8 cellular contexts compared by ENCODE assay signal in genomic region chr3:126983276-126983652, GRCh38. TPM values are rescaled to one million over a fixed set of nuclear protein-coding genes. Genes with fewer than 3 reads are reported as not detected.
A peak's percentile ranks its signal among the peaks of the same experiment; 100 is the strongest.
DNase-seq lines count a peak whose midpoint lies in the region; TF ChIP-seq lines count a peak whose summit lies in the region.

No MANE protein-coding gene starts in this region.

- no peaks in the 10 kb centered on the region for H3K27me3 ChIP-seq in BJ (ENCODE audit: control insufficient read depth, insufficient read depth, low read length)

- peaks cover 7% of the 10 kb centered on the region; the same call in 1 of the 2 replicates for H3K4me1 ChIP-seq in HEK293 (ENCODE audit: control insufficient read depth, insufficient read depth, low read length)

- H3K9me3 ChIP-seq in HEK293 (ENCODE audit: control insufficient read depth, insufficient read depth, low read depth, low read length) = no peaks in the 10 kb centered on the region

- H3K27ac ChIP-seq in HEK293 (ENCODE audit: extremely low read depth, low read depth, low read length) = peak overlapping the region; percentile 51; the same call in 1 of the 2 replicates

- H3K4me3 ChIP-seq in BJ (ENCODE audit: low read depth, low read length) (peak overlapping the region; percentile 83), HEK293 (ENCODE audit: low read depth, low read length) (peak overlapping the region; percentile 62), WI38 (ENCODE audit: low read depth, low read length) (peak overlapping the region; percentile 87)

- CTCF ChIA-PET in BJ (lab: Yijun Ruan, JAX) (interaction anchor here (0.8 to 7.2 kb wide), 10 partner anchors 15 to 304 kb away, joined by 3 to 81 read pairs (median 4); no protein-coding TSS in a partner anchor), HEK293 (lab: Yijun Ruan, JAX) (interaction anchor here (0.6 to 0.7 kb wide), 3 partner anchors 16 to 206 kb away, joined by 3 to 4 read pairs (median 3); no protein-coding TSS in a partner anchor)

- TF ChIP-seq CTCF in BJ (IDR thresholded peaks at IDR 0.05; ENCODE audit: insufficient read depth, low read depth, low read length) = no peak
- TF ChIP-seq CTCF in HEK293 (tag by site-specific recombination; IDR thresholded peaks at IDR 0.05) = no peak
- no peak for TF ChIP-seq CTCF in WI38 (IDR thresholded peaks at IDR 0.05; ENCODE audit: low read depth, low read length)

- POLR2A ChIA-PET in BJ (lab: Charles Lee) (interaction anchor here (0.5 kb wide), 1 partner anchor 209 kb away, joined by 3 read pairs; no protein-coding TSS in a partner anchor), HEK293 (lab: Yijun Ruan, JAX) (no interaction called here)

- no peak for DNase-seq in BJ (ENCODE audit: low read depth)
- peak; percentile 37 for DNase-seq in left kidney (ENCODE audit: low read depth, low spot score)
- no peak for DNase-seq in A172 (ENCODE audit: low spot score)
- DNase-seq in posterior vena cava (ENCODE audit: low spot score) = no peak
- no peak for DNase-seq in stimulated activated naive CD4-positive, alpha-beta T cell (lab: John Stamatoyannopoulos, UW)
- DNase-seq in NCI-H345 treated with DMSO at 0.1 percent for 48 hours (lab: John Stamatoyannopoulos, UW; ENCODE audit: unreplicated experiment) = no peak

- H3K36me3 ChIP-seq in BJ (ENCODE audit: control insufficient read depth, insufficient read depth, low read length) (peaks cover 4% of the 10 kb centered on the region), HEK293 (ENCODE audit: control insufficient read depth in 2 of 2, insufficient read depth in 1 of 2, low read length in 2 of 2) (peaks cover 0 to 4% of the 10 kb centered on the region in 2 experiments; a peak in 1 of 3 replicates)

- intact Hi-C loops in posterior vena cava (cut with DNase I) = loop anchor here (5.0 to 10.0 kb wide), 3 partner anchors 231 to 474 kb away; no protein-coding TSS in a partner anchor

TF ChIP-seq in HEK293, 187 proteins besides CTCF, POLR2A, EP300 and RAD21:
- TF ChIP-seq ZNF513 (tag by site-specific recombination; IDR thresholded peaks at IDR 0.05) = no peak
- no peak for TF ChIP-seq REST (tag by site-specific recombination; IDR thresholded peaks at IDR 0.05)
- no peak for TF ChIP-seq ZNF274 (IDR thresholded peaks at IDR 0.05; ENCODE audit: low read length)
- no peak for TF ChIP-seq ZNF274 (tag by site-specific recombination; IDR thresholded peaks at IDR 0.05; ENCODE audit: borderline replicate concordance)
- TF ChIP-seq ZNF138 (tag by site-specific recombination; IDR thresholded peaks at IDR 0.05; ENCODE audit: borderline replicate concordance) = no peak
- TF ChIP-seq ZNF423 (tag by site-specific recombination; IDR thresholded peaks at IDR 0.05) = no peak
- TF ChIP-seq SCRT2 (tag by site-specific recombination; IDR thresholded peaks at IDR 0.05) = no peak
- TF ChIP-seq ZNF518A (tag by site-specific recombination; conservative IDR thresholded peaks at IDR 0.05; ENCODE audit: low read depth) = no peak

RNA-seq across cellular contexts. Expression of gene PLXNA1, which starts 0.3 kb away (rescaled TPM):
- polyA plus RNA-seq in BJ (2011; rRNA removed) = 34.7 and 57.2 TPM in 2 replicates
- 48.2 and 67.0 TPM in 2 replicates for polyA minus RNA-seq in BJ (2011; rRNA and poly(A)+ RNA removed)
- 51.3 and 55.1 TPM in 2 replicates for total RNA-seq in A172 (2014; rRNA removed; shearing (Covaris generic))
- total RNA-seq in posterior vena cava = 10 to 100 TPM; 31.7 to 38.5 TPM
